Comparison of ENCODE assay signal across 8 cellular contexts in the genomic region with DNA sequence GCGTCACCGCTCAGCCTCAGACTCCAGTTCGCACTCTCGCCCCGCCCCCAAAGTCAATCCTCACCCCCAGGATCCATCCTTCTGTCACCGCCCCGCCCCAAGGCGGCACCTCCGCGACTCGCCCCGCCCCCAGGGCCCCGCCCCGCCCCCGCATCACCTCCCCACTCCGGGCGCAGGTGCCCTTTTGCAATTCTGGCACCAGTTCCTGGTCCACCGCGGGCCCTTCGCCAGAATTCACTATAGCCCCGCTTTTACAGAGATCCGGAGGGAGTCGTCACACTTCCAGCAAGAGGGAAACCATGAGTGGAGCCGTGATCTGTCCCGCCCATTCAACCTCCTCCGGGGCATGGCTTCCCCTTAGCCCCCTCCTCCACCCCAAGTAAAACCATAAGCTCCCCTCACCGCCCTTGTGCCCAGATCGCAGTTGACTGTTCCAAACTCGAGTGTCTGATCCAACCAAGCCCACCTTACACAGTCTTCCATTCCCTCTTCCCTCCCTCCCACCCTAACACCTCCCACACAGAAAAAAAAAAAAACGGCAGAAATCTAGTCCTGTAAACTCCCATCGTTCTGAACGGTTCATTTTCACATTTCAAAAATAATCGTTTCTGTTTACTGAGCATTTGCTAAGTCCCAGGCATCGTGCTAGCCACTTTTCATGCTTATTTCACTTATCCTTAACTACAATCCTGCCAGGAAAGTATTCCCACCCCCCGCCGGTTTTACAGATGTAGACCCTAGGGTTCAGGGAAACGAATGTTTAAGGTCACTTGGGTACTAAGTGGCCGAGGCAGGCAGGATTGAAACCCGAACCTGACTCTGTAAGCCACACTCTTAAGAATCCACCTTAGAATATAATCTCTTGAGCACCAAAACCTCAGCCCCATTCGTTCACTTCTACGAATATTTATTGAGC. TPM values are rescaled to one million over a fixed set of nuclear protein-coding genes. Genes with fewer than 3 reads are reported as not detected.
DNase-seq lines count a peak whose midpoint lies in the region; ATAC-seq and TF ChIP-seq lines count a peak whose summit lies in the region.

No MANE protein-coding gene starts in this region.

- H4K20me1 ChIP-seq in osteoblast (ENCODE audit: insufficient read depth, low read length), result no peaks in the 10 kb centered on the region

- peak overlapping the region; percentile 48 for H3K4me3 ChIP-seq in GM08714 (ENCODE audit: low read length)
- peak overlapping the region; percentile 93 for H3K4me3 ChIP-seq in osteoblast (ENCODE audit: insufficient read depth, low read length)

- H3K27ac Mint-ChIP-seq in activated T-cell treated with anti-CD3 and anti-CD28 coated beads, Interleukin-2, amount 50 U/mL, for 72 hours, result peak overlapping the region; percentile 93

- H3K36me3 Mint-ChIP-seq in activated T-cell treated with anti-CD3 and anti-CD28 coated beads, Interleukin-2, amount 50 U/mL, for 72 hours (ENCODE audit: insufficient read depth in 2 of 2), result no peaks in the 10 kb centered on the region

- no peaks in the 10 kb centered on the region for H3K27me3 Mint-ChIP-seq in activated T-cell treated with anti-CD3 and anti-CD28 coated beads, Interleukin-2, amount 50 U/mL, for 72 hours (ENCODE audit: low read depth)

- peaks cover 33% of the 10 kb centered on the region for H3K79me2 ChIP-seq in osteoblast (ENCODE audit: insufficient read depth, low read length)

- TF ChIP-seq CTCF in foreskin keratinocyte (conservative IDR thresholded peaks at IDR 0.05), result no peak
- TF ChIP-seq CTCF in osteoblast (IDR thresholded peaks at IDR 0.05; ENCODE audit: extremely low read depth, low read depth, low read length), result no peak

- peak overlapping the region; percentile 88 to 93 for H3K4me3 Mint-ChIP-seq in activated T-cell treated with anti-CD3 and anti-CD28 coated beads, Interleukin-2, amount 50 U/mL, for 72 hours

- H3K4me2 ChIP-seq in osteoblast (ENCODE audit: insufficient read depth, low read length), result peak overlapping the region; percentile 92

- DNase-seq in KG1 (lab: John Stamatoyannopoulos, UW) (peak; percentile 99), foreskin keratinocyte (no peak), osteoblast (ENCODE audit: insufficient read length, low spot score, missing footprints) (peak; percentile 90), islet precursor cell (no peak), iPS-NIHi7 (ENCODE audit: extremely low spot score) (no peak)
- peak in 1 of 2 donors; percentile 100 for DNase-seq in activated T-cell treated with anti-CD3 and anti-CD28 coated beads, Interleukin-2, amount 50 U/mL, for 72 hours

- H3K27ac ChIP-seq in foreskin keratinocyte, result peak overlapping the region; percentile 39
- peak overlapping the region; percentile 78 for H3K27ac ChIP-seq in osteoblast (ENCODE audit: low read depth, low read length)

- H3K9me3 ChIP-seq in osteoblast (ENCODE audit: low read depth, low read length), result no peaks in the 10 kb centered on the region

- H3K36me3 ChIP-seq in osteoblast (ENCODE audit: insufficient read depth, low read length), result peaks cover under 1% of the 10 kb centered on the region

- H3K9me3 Mint-ChIP-seq in activated T-cell treated with anti-CD3 and anti-CD28 coated beads, Interleukin-2, amount 50 U/mL, for 72 hours, result no peaks in the 10 kb centered on the region

- H3K4me1 ChIP-seq in foreskin keratinocyte (peaks cover 12% of the 10 kb centered on the region), osteoblast (ENCODE audit: insufficient read depth, low read length) (peaks cover 28% of the 10 kb centered on the region)

- peaks cover 54% of the 10 kb centered on the region for H3K4me1 Mint-ChIP-seq in activated T-cell treated with anti-CD3 and anti-CD28 coated beads, Interleukin-2, amount 50 U/mL, for 72 hours (ENCODE audit: low read depth)

- H2AFZ ChIP-seq in osteoblast (ENCODE audit: low read length), result peak overlapping the region; percentile 90

- ATAC-seq in GM21529 (IDR thresholded peaks at IDR 0.05; ENCODE audit: unreplicated experiment) (peak; percentile 42), foreskin keratinocyte (peak; percentile 57)
- ATAC-seq in activated T-cell treated with anti-CD3 and anti-CD28 coated beads, Interleukin-2, amount 50 U/mL, for 72 hours (replicated peaks in 1 of 2), result peak; percentile 62 to 65

- H3K27me3 ChIP-seq in foreskin keratinocyte (no peaks in the 10 kb centered on the region), osteoblast (ENCODE audit: insufficient read depth, low read length) (no peaks in the 10 kb centered on the region)

RNA-seq across cellular contexts. Expression of a gene that starts 1.3 kb away (rescaled TPM):
- total RNA-seq in activated T-cell treated with anti-CD3 and anti-CD28 coated beads, Interleukin-2, amount 50 U/mL, for 72 hours, result 10 to 100 TPM; 13.4 to 16.3 TPM
- total RNA-seq in foreskin keratinocyte, result 2.4 and 3.9 TPM in 2 replicates
- 3.0 and 3.7 TPM in 2 replicates for polyA plus RNA-seq in foreskin keratinocyte
- total RNA-seq in osteoblast, result 10.0 and 10.9 TPM in 2 replicates

RNA-seq across cellular contexts. Expression of a gene that starts 1.3 kb away (rescaled TPM):
- total RNA-seq in activated T-cell treated with anti-CD3 and anti-CD28 coated beads, Interleukin-2, amount 50 U/mL, for 72 hours, result 10 to 100 TPM; 14.3 to 17.5 TPM
- total RNA-seq in foreskin keratinocyte (10.8 and 13.2 TPM in 2 replicates), osteoblast (19.2 and 22.4 TPM in 2 replicates)
- 2.6 and 2.8 TPM in 2 replicates for polyA plus RNA-seq in foreskin keratinocyte

RNA-seq across cellular contexts. Expression of a gene that starts 49.4 kb away (rescaled TPM):
- not detected for total RNA-seq in activated T-cell treated with anti-CD3 and anti-CD28 coated beads, Interleukin-2, amount 50 U/mL, for 72 hours
- total RNA-seq in foreskin keratinocyte, result not detected in 2 replicates
- polyA plus RNA-seq in foreskin keratinocyte, result not detected in 2 replicates
- 0.36 TPM in 1 of 2 replicates, not detected in the other for total RNA-seq in osteoblast

RNA-seq across cellular contexts. Expression of a gene that starts 59.5 kb away (rescaled TPM):
- 1 to 10 TPM; 7.8 to 8.5 TPM for total RNA-seq in activated T-cell treated with anti-CD3 and anti-CD28 coated beads, Interleukin-2, amount 50 U/mL, for 72 hours
- total RNA-seq in foreskin keratinocyte (1.1 TPM in 2 replicates), osteoblast (2.2 and 2.7 TPM in 2 replicates)
- polyA plus RNA-seq in foreskin keratinocyte, result 0.78 and 0.85 TPM in 2 replicates

Comparison
In these comparisons a context has a peak if more than half of its experiments do, and no peak if none do; other contexts are left out.
1. DNase-seq: peak in KG1 (single experiment) and osteoblast (single experiment); none in foreskin keratinocyte (0 of 2), islet precursor cell (single experiment) and iPS-NIHi7 (single experiment).
2. Peak in every context shown above with its lines, with median percentiles within 50 percentile points of each other: ATAC-seq.